ENCODE assay signal across 11 cellular contexts in the genomic region with DNA sequence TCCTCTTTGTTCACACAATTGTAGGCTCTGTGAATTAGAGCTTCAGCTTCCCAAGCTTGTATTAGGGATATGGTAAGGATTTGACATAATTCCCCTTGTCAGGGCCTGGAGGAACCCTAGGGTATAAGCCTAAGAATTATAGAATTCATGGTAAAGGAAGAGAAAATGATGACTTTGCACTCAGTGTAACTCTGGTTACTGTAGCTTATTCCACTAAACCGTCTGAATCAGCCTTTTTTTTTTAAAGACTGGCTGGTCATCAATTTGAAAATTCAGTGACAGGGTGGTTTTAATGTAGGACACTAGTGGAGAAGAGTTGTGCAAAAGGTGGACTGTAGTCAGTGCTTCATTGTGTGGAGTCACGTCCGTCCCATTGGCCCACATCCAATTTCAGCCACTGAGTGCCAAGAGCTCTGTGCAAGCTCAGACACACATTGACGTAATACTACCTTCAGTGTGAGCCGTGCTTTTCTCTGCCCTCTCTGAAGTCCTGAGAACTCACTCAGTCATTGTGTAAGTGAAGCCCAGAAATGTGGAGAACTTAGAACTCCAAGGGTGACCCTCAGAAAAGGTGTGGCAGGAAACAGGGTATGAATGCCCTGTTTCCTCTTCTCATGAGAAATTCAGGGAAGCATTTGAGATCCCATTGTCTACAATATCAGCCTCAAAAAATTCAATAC.
DNase-seq lines count a peak whose midpoint lies in the region; ATAC-seq and TF ChIP-seq lines count a peak whose summit lies in the region.
"Had no signal": no experiment of that assay in that cellular context is flagged by ENCODE, and none has a peak within 500 bp of the region (broad histone marks: within the 10 kb centered on the region; RNA-seq: fewer than 3 reads in every experiment).

No MANE protein-coding gene starts in this region.

- no peak overlapping the region for H2AFZ ChIP-seq in fibroblast of lung (ENCODE audit: low read length)

- H3K79me2 ChIP-seq in fibroblast of lung (ENCODE audit: control insufficient read depth, insufficient read depth, low read length) = no peaks in the 10 kb centered on the region

- intact Hi-C loops in aorta (cut with DNase I) = no loop called here

- TF ChIP-seq CTCF in fibroblast of lung (conservative IDR thresholded peaks at IDR 0.05 in 1 of 2, IDR thresholded peaks at IDR 0.05 in 1 of 2; ENCODE audit: low read depth in 1 of 2, low read length in 2 of 2) (no peak), mesothelial cell of epicardium (IDR thresholded peaks at IDR 0.05; ENCODE audit: unreplicated experiment) (no peak), Peyer's patch (IDR thresholded peaks at IDR 0.05) (no peak)

- H3K9ac ChIP-seq in fibroblast of lung (ENCODE audit: insufficient read depth, low read length) = no peak overlapping the region

- no peak for TF ChIP-seq POLR2A in Peyer's patch (IDR thresholded peaks at IDR 0.05)

- no peaks in the 10 kb centered on the region for H4K20me1 ChIP-seq in fibroblast of lung (ENCODE audit: control insufficient read depth, extremely low read depth, insufficient read depth, low read length)

- H3K36me3 Mint-ChIP-seq in mesothelial cell of epicardium = no peaks in the 10 kb centered on the region
- H3K36me3 Mint-ChIP-seq: activated naive CD4-positive, alpha-beta T cell treated with anti-CD3 and anti-CD28 coated beads, Interleukin-2, amount 50 U/mL, for 24 hours had no signal

- H3K36me3 ChIP-seq in fibroblast of lung (ENCODE audit: control insufficient read depth, insufficient read depth, low read length) (no peaks in the 10 kb centered on the region), aorta (ENCODE audit: control insufficient read depth in 1 of 2, insufficient read depth in 2 of 2, low read length in 1 of 2) (no peaks in the 10 kb centered on the region), Peyer's patch (no peaks in the 10 kb centered on the region)

- ATAC-seq in aorta (ENCODE audit: low FRiP score) (peak; percentile 90), HG02885 (IDR thresholded peaks at IDR 0.05; ENCODE audit: poor library complexity, unreplicated experiment) (no peak), HG03442 (IDR thresholded peaks at IDR 0.05; ENCODE audit: unreplicated experiment) (no peak)
- ATAC-seq: activated CD4-positive, alpha-beta T cell treated with anti-CD3 and anti-CD28 coated beads for 36 hours had no signal

- H3K4me2 ChIP-seq in fibroblast of lung (ENCODE audit: extremely low read depth, insufficient read depth, low read length) = no peak overlapping the region

- no peak overlapping the region for H3K27ac ChIP-seq in fibroblast of lung (ENCODE audit: insufficient read depth, low read length)
- no peak overlapping the region for H3K27ac ChIP-seq in aorta (ENCODE audit: low read depth in 1 of 2, low read length in 2 of 2)
- no peak overlapping the region for H3K27ac ChIP-seq in Peyer's patch

- H3K4me3 ChIP-seq in fibroblast of lung (replicated peaks in 1 of 4; ENCODE audit: control extremely low read depth in 1 of 4, insufficient read depth in 1 of 4, low read depth in 3 of 4, low read length in 4 of 4) (no peak overlapping the region), aorta (ENCODE audit: low read length in 2 of 2) (no peak overlapping the region), Peyer's patch (no peak overlapping the region)

- DNase-seq in SHP77 (lab: John Stamatoyannopoulos, UW) (peak; percentile 50 to 69), SHP77 treated with DMSO at 0.1 percent for 48 hours (lab: John Stamatoyannopoulos, UW) (no peak), fibroblast of lung (ENCODE audit: low read depth in 2 of 2) (peak; percentile 1 to 43), mesothelial cell of epicardium (ENCODE audit: low spot score in 2 of 2, unreplicated experiment in 2 of 2) (peak in 1 of 2 experiments; percentile 38), aorta (peak; percentile 65 to 85), Peyer's patch (no peak)
- DNase-seq: activated CD4-positive, alpha-beta T cell treated with anti-CD3 and anti-CD28 coated beads for 36 hours; Kasumi-1 had no signal

- H3K4me3 Mint-ChIP-seq in mesothelial cell of epicardium = no peak overlapping the region
- H3K4me3 Mint-ChIP-seq: activated CD4-positive, alpha-beta T cell treated with anti-CD3 and anti-CD28 coated beads for 36 hours; activated naive CD4-positive, alpha-beta T cell treated with anti-CD3 and anti-CD28 coated beads, Interleukin-2, amount 50 U/mL, for 24 hours had no signal

- H3K27me3 ChIP-seq in fibroblast of lung (ENCODE audit: control insufficient read depth, insufficient read depth, low read length) (no peaks in the 10 kb centered on the region), aorta (ENCODE audit: control insufficient read depth in 1 of 2, insufficient read depth in 2 of 2, low read length in 1 of 2) (no peaks in the 10 kb centered on the region), Peyer's patch (no peaks in the 10 kb centered on the region)

- peaks cover 12% of the 10 kb centered on the region for H3K4me1 Mint-ChIP-seq in mesothelial cell of epicardium
- H3K4me1 Mint-ChIP-seq: activated CD4-positive, alpha-beta T cell treated with anti-CD3 and anti-CD28 coated beads for 36 hours; activated naive CD4-positive, alpha-beta T cell treated with anti-CD3 and anti-CD28 coated beads, Interleukin-2, amount 50 U/mL, for 24 hours had no signal

- no peaks in the 10 kb centered on the region for H3K27me3 Mint-ChIP-seq in mesothelial cell of epicardium (ENCODE audit: low read depth)
- H3K27me3 Mint-ChIP-seq: activated CD4-positive, alpha-beta T cell treated with anti-CD3 and anti-CD28 coated beads for 36 hours; activated naive CD4-positive, alpha-beta T cell treated with anti-CD3 and anti-CD28 coated beads, Interleukin-2, amount 50 U/mL, for 24 hours had no signal

- H3K27ac Mint-ChIP-seq in mesothelial cell of epicardium = peak overlapping the region; percentile 39
- H3K27ac Mint-ChIP-seq: activated CD4-positive, alpha-beta T cell treated with anti-CD3 and anti-CD28 coated beads for 36 hours; activated naive CD4-positive, alpha-beta T cell treated with anti-CD3 and anti-CD28 coated beads, Interleukin-2, amount 50 U/mL, for 24 hours had no signal

- H3K9me3 ChIP-seq in fibroblast of lung (ENCODE audit: control insufficient read depth, insufficient read depth, low read depth, low read length) = no peaks in the 10 kb centered on the region
- no peaks in the 10 kb centered on the region for H3K9me3 ChIP-seq in aorta (ENCODE audit: control insufficient read depth, low read length)
- H3K9me3 ChIP-seq in Peyer's patch = no peaks in the 10 kb centered on the region

- 2 to 7% methylated on average over 5 of the region's 5 CpGs for WGBS in aorta, 2 donors

- H3K4me1 ChIP-seq in fibroblast of lung (ENCODE audit: control insufficient read depth, extremely low read depth, insufficient read depth, low read length) (no peaks in the 10 kb centered on the region), aorta (ENCODE audit: control insufficient read depth in 1 of 2, insufficient read depth in 2 of 2, low read length in 2 of 2) (no peaks in the 10 kb centered on the region), Peyer's patch (no peaks in the 10 kb centered on the region)

- no peaks in the 10 kb centered on the region for H3K9me3 Mint-ChIP-seq in mesothelial cell of epicardium
- H3K9me3 Mint-ChIP-seq: activated naive CD4-positive, alpha-beta T cell treated with anti-CD3 and anti-CD28 coated beads, Interleukin-2, amount 50 U/mL, for 24 hours had no signal

Comparison
In these comparisons a context has a peak if more than half of its experiments do, and no peak if none do; other contexts are left out.
1. DNase-seq: peak in SHP77 (2 of 2), fibroblast of lung (2 of 2) and aorta (2 of 2); none in SHP77 treated with DMSO at 0.1 percent for 48 hours (single experiment) and Peyer's patch (0 of 3).